1 cellular context compared by ENCODE assay signal in genomic region chr2:241808051-241808450, GRCh38.
TF ChIP-seq lines count a peak whose summit lies in the region.

No MANE protein-coding gene starts in this region.

TF ChIP-seq in K562, 482 proteins besides CTCF, POLR2A, EP300 and RAD21:
- TF ChIP-seq NFIC (IDR thresholded peaks at IDR 0.05) (no peak), ZBTB26 (CRISPR knock-in tag; IDR thresholded peaks at IDR 0.05) (no peak), THRAP3 (IDR thresholded peaks at IDR 0.05; ENCODE audit: borderline replicate concordance) (no peak)
TF ChIP-seq in K562: peak in this region for 0.
